ENCODE assay signal across 1 cellular context in genomic region chr19:1250374-1251232, GRCh38.
TF ChIP-seq lines count a peak whose summit lies in the region.

No MANE protein-coding gene starts in this region.

TF ChIP-seq in HEK293, 187 proteins besides CTCF, POLR2A, EP300 and RAD21 (continued from another document):
- TF ChIP-seq ZBTB10 (tag by site-specific recombination; IDR thresholded peaks at IDR 0.05) (peak; percentile 60; the same call in 1 of the 2 replicates), KLF8 (tag by site-specific recombination; IDR thresholded peaks at IDR 0.05) (peak; percentile 43; the same call in 1 of the 2 replicates), ZFP37 (tag by site-specific recombination; IDR thresholded peaks at IDR 0.05) (no peak), ZNF692 (tag by site-specific recombination; IDR thresholded peaks at IDR 0.05) (peak; percentile 71), KLF9 (tag by site-specific recombination; IDR thresholded peaks at IDR 0.05; ENCODE audit: low read depth) (peak; percentile 30), ZFP69B (tag by site-specific recombination; IDR thresholded peaks at IDR 0.05) (peak; percentile 49; the same call in 1 of the 2 replicates), ZNF223 (tag by site-specific recombination; IDR thresholded peaks at IDR 0.05) (no peak), ZNF239 (tag by site-specific recombination; IDR thresholded peaks at IDR 0.05) (no peak), KLF7 (tag by site-specific recombination; IDR thresholded peaks at IDR 0.05; ENCODE audit: borderline replicate concordance) (0 out of 2 replicates have a peak, but pooled peaks have one; percentile 25), PRDM4 (tag by site-specific recombination; IDR thresholded peaks at IDR 0.05) (no peak), PATZ1 (tag by site-specific recombination; IDR thresholded peaks at IDR 0.05) (peak; percentile 6; the same call in 1 of the 2 replicates), ZNF19 (tag by site-specific recombination; IDR thresholded peaks at IDR 0.05; ENCODE audit: low read depth) (no peak), KLF10 (tag by site-specific recombination; IDR thresholded peaks at IDR 0.05) (peak; percentile 44; the same call in 1 of the 2 replicates), SP2 (tag by site-specific recombination; IDR thresholded peaks at IDR 0.05) (peak; percentile 37; the same call in 1 of the 2 replicates), ZNF155 (tag by site-specific recombination; IDR thresholded peaks at IDR 0.05) (no peak)
- TF ChIP-seq, protein P1, sequence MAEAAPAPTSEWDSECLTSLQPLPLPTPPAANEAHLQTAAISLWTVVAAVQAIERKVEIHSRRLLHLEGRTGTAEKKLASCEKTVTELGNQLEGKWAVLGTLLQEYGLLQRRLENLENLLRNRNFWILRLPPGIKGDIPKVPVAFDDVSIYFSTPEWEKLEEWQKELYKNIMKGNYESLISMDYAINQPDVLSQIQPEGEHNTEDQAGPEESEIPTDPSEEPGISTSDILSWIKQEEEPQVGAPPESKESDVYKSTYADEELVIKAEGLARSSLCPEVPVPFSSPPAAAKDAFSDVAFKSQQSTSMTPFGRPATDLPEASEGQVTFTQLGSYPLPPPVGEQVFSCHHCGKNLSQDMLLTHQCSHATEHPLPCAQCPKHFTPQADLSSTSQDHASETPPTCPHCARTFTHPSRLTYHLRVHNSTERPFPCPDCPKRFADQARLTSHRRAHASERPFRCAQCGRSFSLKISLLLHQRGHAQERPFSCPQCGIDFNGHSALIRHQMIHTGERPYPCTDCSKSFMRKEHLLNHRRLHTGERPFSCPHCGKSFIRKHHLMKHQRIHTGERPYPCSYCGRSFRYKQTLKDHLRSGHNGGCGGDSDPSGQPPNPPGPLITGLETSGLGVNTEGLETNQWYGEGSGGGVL (tag by site-specific recombination; IDR thresholded peaks at IDR 0.05), result peak; percentile 98
